In the genomic region with DNA sequence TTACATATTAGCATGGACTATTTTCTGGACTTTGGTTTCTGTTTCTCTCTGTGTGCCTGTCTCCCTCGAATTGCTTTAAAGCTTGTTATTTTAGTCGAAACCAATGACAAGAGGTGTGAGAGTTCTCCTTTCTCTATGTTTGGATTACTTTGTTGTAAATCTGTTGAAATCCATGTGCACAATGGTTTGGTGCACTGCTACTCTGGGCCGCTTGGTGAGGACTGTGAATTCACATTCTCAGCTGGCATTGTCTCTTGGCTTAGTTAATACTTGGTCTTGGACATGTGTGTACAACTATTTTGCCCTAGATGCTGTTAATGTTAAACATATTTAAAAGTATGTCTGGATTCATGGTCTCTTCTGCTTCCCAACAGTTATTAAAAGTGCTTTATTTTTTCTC, we compare ENCODE assay signal across 19 cellular contexts. TPM values are rescaled to one million over a fixed set of nuclear protein-coding genes. Genes with fewer than 3 reads are reported as not detected.
"Had no signal": no experiment of that assay in that cellular context is flagged by ENCODE, and none has a peak within 500 bp of the region (broad histone marks: within the 10 kb centered on the region; RNA-seq: fewer than 3 reads in every experiment).

No MANE protein-coding gene starts in this region.

- H3K36me3 Mint-ChIP-seq: naive B cell had no signal

- H3K36me3 ChIP-seq: colonic mucosa, heart left ventricle, right atrium auricular region, upper lobe of left lung, uterus had no signal

- H3K27ac ChIP-seq: colonic mucosa, heart left ventricle, right atrium auricular region, upper lobe of left lung, uterus had no signal

- H3K9me3 ChIP-seq: colonic mucosa, right atrium auricular region, upper lobe of left lung, uterus had no signal

- FAIRE-seq: endothelial cell of umbilical vein, islet of Langerhans had no signal

- H3K4me1 Mint-ChIP-seq: naive B cell had no signal

- H3K27ac Mint-ChIP-seq: naive B cell had no signal

- ATAC-seq: heart left ventricle had no signal

- H3K27me3 ChIP-seq: colonic mucosa, heart left ventricle, right atrium auricular region, upper lobe of left lung, uterus had no signal

- H3K4me3 ChIP-seq: colonic mucosa, heart left ventricle, right atrium auricular region, smooth muscle cell, upper lobe of left lung, uterus had no signal

- DNase-seq: colonic mucosa; dermis blood vessel endothelial cell; erythroblast; foreskin melanocyte; heart left ventricle; hypothalamus; kidney glomerular epithelial cell; mesendoderm; naive B cell; posterior cingulate gyrus; stimulated activated CD4-positive, alpha-beta T cell treated with anti-CD3 and anti-CD28 coated beads, Interleukin-2, amount 100 ng/mL, for 48 hours; stimulated activated naive CD4-positive, alpha-beta T cell treated with Interleukin-2 at 50 U/mL for 16 hours; uterus had no signal

- H3K4me1 ChIP-seq: colonic mucosa, heart left ventricle, right atrium auricular region, upper lobe of left lung, uterus had no signal

RNA-seq across cellular contexts. Expression of gene MED12L, which starts 23.9 kb away (rescaled TPM):
- total RNA-seq: lung microvascular endothelial cell had no signal
